16 cellular contexts compared by ENCODE assay signal in genomic region chr5:86756839-86757238, GRCh38.
"Had no signal": no experiment of that assay in that cellular context is flagged by ENCODE, and none has a peak within 500 bp of the region (broad histone marks: within the 10 kb centered on the region; RNA-seq: fewer than 3 reads in every experiment).

No MANE protein-coding gene starts in this region.

- H3K27me3 Mint-ChIP-seq: activated CD4-positive, alpha-beta T cell treated with anti-CD3 and anti-CD28 coated beads, Interleukin-2, amount 10 ng/mL, durations not matched to agents 7 days and 5 days had no signal

- H3K27ac ChIP-seq: colonic mucosa, gastrocnemius medialis, neutrophil, stomach, thoracic aorta had no signal

- DNase-seq: activated CD4-positive, alpha-beta T cell treated with anti-CD3 and anti-CD28 coated beads, Interleukin-2, amount 10 ng/mL, durations not matched to agents 7 days and 5 days; activated CD4-positive, CD25-positive, alpha-beta regulatory T cell; activated naive CD4-positive, alpha-beta T cell treated with anti-CD3 and anti-CD28 coated beads for 36 hours; activated T-cell treated with anti-CD3 and anti-CD28 coated beads for 4 hours; caudate nucleus; colonic mucosa; gastrocnemius medialis; hippocampal formation; left ventricle myocardium superior; midbrain; retina; stomach had no signal

- H3K27ac Mint-ChIP-seq: activated CD4-positive, alpha-beta T cell treated with anti-CD3 and anti-CD28 coated beads, Interleukin-2, amount 10 ng/mL, durations not matched to agents 7 days and 5 days; activated naive CD4-positive, alpha-beta T cell treated with anti-CD3 and anti-CD28 coated beads for 36 hours; activated T-helper 17 cell treated with anti-CD3 and anti-CD28 coated beads, Interleukin-2, amount 50 U/mL, for 72 hours had no signal

- ATAC-seq: activated T-helper 17 cell treated with anti-CD3 and anti-CD28 coated beads, Interleukin-2, amount 50 U/mL, for 72 hours; gastrocnemius medialis; left ventricle myocardium superior had no signal

- H3K4me1 ChIP-seq: colonic mucosa, gastrocnemius medialis, stomach had no signal

- H3K27me3 ChIP-seq: colonic mucosa, gastrocnemius medialis, neutrophil, stomach had no signal

- H3K4me1 Mint-ChIP-seq: activated CD4-positive, alpha-beta T cell treated with anti-CD3 and anti-CD28 coated beads, Interleukin-2, amount 10 ng/mL, durations not matched to agents 7 days and 5 days; activated T-helper 17 cell treated with anti-CD3 and anti-CD28 coated beads, Interleukin-2, amount 50 U/mL, for 72 hours had no signal

- H3K4me3 Mint-ChIP-seq: activated CD4-positive, alpha-beta T cell treated with anti-CD3 and anti-CD28 coated beads, Interleukin-2, amount 10 ng/mL, durations not matched to agents 7 days and 5 days; activated naive CD4-positive, alpha-beta T cell treated with anti-CD3 and anti-CD28 coated beads for 36 hours; activated T-helper 17 cell treated with anti-CD3 and anti-CD28 coated beads, Interleukin-2, amount 50 U/mL, for 72 hours had no signal

- H3K4me3 ChIP-seq: colonic mucosa, gastrocnemius medialis, stomach, thoracic aorta had no signal

- H3K36me3 ChIP-seq: colonic mucosa, gastrocnemius medialis, neutrophil, stomach, thoracic aorta had no signal

- H3K9me3 ChIP-seq: colonic mucosa, gastrocnemius medialis, neutrophil, stomach, thoracic aorta had no signal

- H3K9me3 Mint-ChIP-seq: activated CD4-positive, alpha-beta T cell treated with anti-CD3 and anti-CD28 coated beads, Interleukin-2, amount 10 ng/mL, durations not matched to agents 7 days and 5 days; activated naive CD4-positive, alpha-beta T cell treated with anti-CD3 and anti-CD28 coated beads for 36 hours; activated T-helper 17 cell treated with anti-CD3 and anti-CD28 coated beads, Interleukin-2, amount 50 U/mL, for 72 hours had no signal

- FAIRE-seq: TTC549 had no signal
